Comparison of ENCODE assay signal across 15 cellular contexts in genomic region chr10:46247181-46247475, GRCh38. TPM values are rescaled to one million over a fixed set of nuclear protein-coding genes. Genes with fewer than 3 reads are reported as not detected.
DNase-seq lines count a peak whose midpoint lies in the region; ATAC-seq and TF ChIP-seq lines count a peak whose summit lies in the region.
"Had no signal": no experiment of that assay in that cellular context is flagged by ENCODE, and none has a peak within 500 bp of the region (broad histone marks: within the 10 kb centered on the region; RNA-seq: fewer than 3 reads in every experiment).

No MANE protein-coding gene starts in this region.

- peaks cover 7 to 10% of the 10 kb centered on the region in 2 experiments for H3K9me3 ChIP-seq in CD4-positive, CD25-positive, alpha-beta regulatory T cell (ENCODE audit: control insufficient read depth in 2 of 2, low read length in 2 of 2)
- H3K9me3 ChIP-seq in CD4-positive, alpha-beta T cell (ENCODE audit: control insufficient read depth, low read length), result peaks cover 11% of the 10 kb centered on the region
- H3K9me3 ChIP-seq in spleen (peaks cover 0 to 16% (median 11%) of the 10 kb centered on the region in 8 donors), ascending aorta (no peaks in the 10 kb centered on the region)
- H3K9me3 ChIP-seq: BE2C had no signal

- peaks cover 44% of the 10 kb centered on the region for H3K36me3 Mint-ChIP-seq in CD4-positive, CD25-positive, alpha-beta regulatory T cell
- peaks cover 93% of the 10 kb centered on the region for H3K36me3 Mint-ChIP-seq in CD4-positive, alpha-beta T cell (ENCODE audit: low read depth)

- peaks cover 0 to 20% (median 8%) of the 10 kb centered on the region in 7 donors for H3K9me3 Mint-ChIP-seq in CD4-positive, CD25-positive, alpha-beta regulatory T cell
- peaks cover 7% of the 10 kb centered on the region for H3K9me3 Mint-ChIP-seq in CD4-positive, alpha-beta T cell
- H3K9me3 Mint-ChIP-seq: HFFc6 had no signal

- TF ChIP-seq CTCF in CD4-positive, alpha-beta T cell (IDR thresholded peaks at IDR 0.05), result no peak
- TF ChIP-seq CTCF in spleen (IDR thresholded peaks at IDR 0.05 in 8 of 11, conservative IDR thresholded peaks at IDR 0.05 in 3 of 11) (no peak), ascending aorta (IDR thresholded peaks at IDR 0.05) (no peak)

- intact Hi-C loops in CD4-positive, alpha-beta T cell (cut with DNase I, micrococcal nuclease), result no loop called here
- intact Hi-C loops in spleen (cut with DNase I; ENCODE audit: low total_unique reads) (no loop called here), ascending aorta (cut with DNase I) (no loop called here)

- H3K4me3 Mint-ChIP-seq in CD4-positive, CD25-positive, alpha-beta regulatory T cell, result no peak overlapping the region
- H3K4me3 Mint-ChIP-seq in CD4-positive, alpha-beta T cell, result no peak overlapping the region
- H3K4me3 Mint-ChIP-seq: HFFc6 had no signal

- peaks cover 19 to 38% (median 27%) of the 10 kb centered on the region in 4 donors for H3K4me1 Mint-ChIP-seq in CD4-positive, CD25-positive, alpha-beta regulatory T cell
- peaks cover 47% of the 10 kb centered on the region for H3K4me1 Mint-ChIP-seq in CD4-positive, alpha-beta T cell (ENCODE audit: low read depth)

- no peak overlapping the region for H3K27ac ChIP-seq in CD4-positive, CD25-positive, alpha-beta regulatory T cell (ENCODE audit: insufficient read depth, low read length, poor library complexity, severe bottlenecking)
- H3K27ac ChIP-seq in CD4-positive, alpha-beta T cell (ENCODE audit: low read depth, low read length), result no peak overlapping the region
- H3K27ac ChIP-seq in spleen, result no peak overlapping the region
- H3K27ac ChIP-seq in ascending aorta, result no peak overlapping the region
- H3K27ac ChIP-seq: A549, C4-2B had no signal

- H3K4me3 ChIP-seq in CD4-positive, CD25-positive, alpha-beta regulatory T cell (ENCODE audit: low read depth, low read length), result no peak overlapping the region
- no peak overlapping the region for H3K4me3 ChIP-seq in spleen
- H3K4me3 ChIP-seq in ascending aorta, result no peak overlapping the region
- H3K4me3 ChIP-seq: A549 had no signal

- H3K4me1 ChIP-seq in CD4-positive, CD25-positive, alpha-beta regulatory T cell (ENCODE audit: control insufficient read depth, insufficient read depth, low read length, poor library complexity, severe bottlenecking), result no peaks in the 10 kb centered on the region
- H3K4me1 ChIP-seq in spleen (no peaks in the 10 kb centered on the region), ascending aorta (peaks cover 0 to 3% of the 10 kb centered on the region in 2 donors)
- H3K4me1 ChIP-seq: A549 had no signal

- no peak for TF ChIP-seq POLR2A in spleen (IDR thresholded peaks at IDR 0.05)

- DNase-seq in CD4-positive, CD25-positive, alpha-beta regulatory T cell, result no peak
- no peak for DNase-seq in CD4-positive, alpha-beta T cell
- DNase-seq in left lobe of liver (ENCODE audit: low spot score), result peak; percentile 34
- DNase-seq in spleen, result peak; percentile 34
- DNase-seq in ascending aorta (ENCODE audit: low spot score in 2 of 2), result no peak
- DNase-seq in NCI-H2107 (lab: John Stamatoyannopoulos, UW), result no peak
- DNase-seq: DMS53, GF-D8, HCEC 1CT, HFFc6 had no signal

- POLR2A ChIA-PET in CD4-positive, alpha-beta T cell (lab: Charles Lee), result no interaction called here

- WGBS in spleen, 5 donors, result 82 to 97% (median 95%) methylated on average over 3 of the region's 3 CpGs

- CTCF ChIA-PET in CD4-positive, alpha-beta T cell (lab: Charles Lee), result no interaction called here

- ATAC-seq in CD4-positive, CD25-positive, alpha-beta regulatory T cell (ENCODE audit: low read depth in 2 of 2), result no peak
- no peak for ATAC-seq in CD4-positive, alpha-beta T cell (ENCODE audit: poor library complexity)
- no peak for ATAC-seq in left lobe of liver

- no peaks in the 10 kb centered on the region for H3K27me3 Mint-ChIP-seq in CD4-positive, CD25-positive, alpha-beta regulatory T cell
- no peaks in the 10 kb centered on the region for H3K27me3 Mint-ChIP-seq in CD4-positive, alpha-beta T cell

- H3K27me3 ChIP-seq in CD4-positive, CD25-positive, alpha-beta regulatory T cell (ENCODE audit: control insufficient read depth, insufficient read depth, low read length), result no peaks in the 10 kb centered on the region
- no peaks in the 10 kb centered on the region for H3K27me3 ChIP-seq in CD4-positive, alpha-beta T cell (ENCODE audit: control insufficient read depth, insufficient read depth, low read length)
- H3K27me3 ChIP-seq in spleen (replicated peaks in 1 of 7) (no peaks in the 10 kb centered on the region), ascending aorta (no peaks in the 10 kb centered on the region)
- H3K27me3 ChIP-seq: BE2C had no signal

- H3K27ac Mint-ChIP-seq in CD4-positive, CD25-positive, alpha-beta regulatory T cell, result peak overlapping the region in 2 of 3 donors; percentile 75 to 94
- H3K27ac Mint-ChIP-seq in CD4-positive, alpha-beta T cell, result peak overlapping the region; percentile 69
- H3K27ac Mint-ChIP-seq: HFFc6 had no signal

- H3K36me3 ChIP-seq in CD4-positive, CD25-positive, alpha-beta regulatory T cell (ENCODE audit: control insufficient read depth, insufficient read depth, low read length), result peaks cover 70% of the 10 kb centered on the region
- H3K36me3 ChIP-seq in spleen (peaks cover 0 to 31% (median 0%) of the 10 kb centered on the region in 6 donors), ascending aorta (no peaks in the 10 kb centered on the region)
- H3K36me3 ChIP-seq: BE2C had no signal

RNA-seq across cellular contexts. Expression of gene ANTXRL, which starts 39.7 kb away (rescaled TPM):
- not detected for total RNA-seq in CD4-positive, CD25-positive, alpha-beta regulatory T cell
- under 1 TPM in 1 of 4 donors, not detected in 3; 0.72 TPM for polyA plus RNA-seq in CD4-positive, CD25-positive, alpha-beta regulatory T cell
- not detected for total RNA-seq in CD4-positive, alpha-beta T cell
- total RNA-seq in left lobe of liver (not detected), spleen (1 to 10 TPM in 1 of 7 donors, under 1 TPM in 4, not detected in 2; 0.20 to 1.1 (median 0.42) TPM), ascending aorta (not detected)
- polyA plus RNA-seq in spleen, result under 1 TPM in 2 of 3 donors, not detected in 1; 0.03 to 0.42 TPM
- total RNA-seq: H1, HFFc6 had no signal
- polyA plus RNA-seq: AG04450, H1 had no signal

Comparison
In these comparisons a context has a peak if more than half of its experiments do, and no peak if none do; other contexts are left out.
1. DNase-seq: peak in left lobe of liver (single experiment) and spleen (single experiment); none in CD4-positive, CD25-positive, alpha-beta regulatory T cell (0 of 3), CD4-positive, alpha-beta T cell (0 of 10), ascending aorta (0 of 2) and NCI-H2107 (single experiment).